ENCODE assay signal across 1 cellular context in genomic region chr11:119363874-119364590, GRCh38.
TF ChIP-seq lines count a peak whose summit lies in the region.

No MANE protein-coding gene starts in this region.

TF ChIP-seq in K562, 482 proteins besides CTCF, POLR2A, EP300 and RAD21 (continues in another document):
- TF ChIP-seq ZNF212 (CRISPR knock-in tag; IDR thresholded peaks at IDR 0.05) (no peak), RBBP5 (IDR thresholded peaks at IDR 0.05; ENCODE audit: borderline replicate concordance, insufficient read depth, low read length, poor library complexity, severe bottlenecking) (peak; percentile 71), ZBED1 (IDR thresholded peaks at IDR 0.05) (no peak), L3MBTL2 (IDR thresholded peaks at IDR 0.05) (peak; percentile 91), CCNT2 (IDR thresholded peaks at IDR 0.05; ENCODE audit: borderline replicate concordance, extremely low read depth, insufficient read length, low read depth, low read length) (peak; percentile 50), YY1 (IDR thresholded peaks at IDR 0.05; ENCODE audit: borderline replicate concordance in 1 of 3, control insufficient read depth in 1 of 3, extremely low read depth in 1 of 3, insufficient read depth in 3 of 3, insufficient read length in 1 of 3, insufficient replicate concordance in 2 of 3, low read depth in 1 of 3, low read length in 2 of 3) (peak in 1 of 3 experiments; percentile 18), CHD2 (IDR thresholded peaks at IDR 0.05; ENCODE audit: low read depth, low read length) (peak; percentile 30; the same call in 1 of the 2 replicates), POLR2G (IDR thresholded peaks at IDR 0.05; ENCODE audit: low read depth, low read length) (peak; percentile 77), ZNF592 (IDR thresholded peaks at IDR 0.05) (peak; percentile 68; the same call in 1 of the 2 replicates), CBX8 (IDR thresholded peaks at IDR 0.05; ENCODE audit: borderline replicate concordance, extremely low read depth, low read depth, low read length, poor library complexity, severe bottlenecking) (no peak), NR1H2 (CRISPR knock-in tag; IDR thresholded peaks at IDR 0.05) (no peak), MAX (CRISPR knock-in tag; IDR thresholded peaks at IDR 0.05) (peak; percentile 20; the same call in 1 of the 2 replicates), GATAD2B (IDR thresholded peaks at IDR 0.05; ENCODE audit: borderline replicate concordance) (peak; percentile 59), MGA (IDR thresholded peaks at IDR 0.05) (0 out of 2 replicates have a peak, but pooled peaks have one; percentile 42), SP1 (CRISPR knock-in tag; IDR thresholded peaks at IDR 0.05) (0 out of 2 replicates have a peak, but pooled peaks have one; percentile 30), HDAC3 (IDR thresholded peaks at IDR 0.05; ENCODE audit: borderline replicate concordance, partially characterized antibody) (no peak), BRCA1 (IDR thresholded peaks at IDR 0.05) (no peak), BRCA1 (CRISPR knock-in tag; IDR thresholded peaks at IDR 0.05) (no peak), THAP12 (CRISPR knock-in tag; IDR thresholded peaks at IDR 0.05) (peak; percentile 68), SMAD4 (CRISPR knock-in tag; conservative IDR thresholded peaks at IDR 0.05) (0 out of 2 replicates have a peak, but pooled peaks have one; percentile 19), RBFOX2 (IDR thresholded peaks at IDR 0.05; ENCODE audit: low read depth, low read length) (0 out of 2 replicates have a peak, but pooled peaks have one; percentile 36), CXXC5 (CRISPR knock-in tag; IDR thresholded peaks at IDR 0.05) (peak; percentile 70), MAZ (CRISPR knock-in tag; conservative IDR thresholded peaks at IDR 0.05 in 1 of 2, IDR thresholded peaks at IDR 0.05 in 1 of 2) (peak in 1 of 2 experiments; percentile 39; a peak in 1 of 4 replicates), PRMT5 (CRISPR knock-in tag; IDR thresholded peaks at IDR 0.05) (no peak)
- TF ChIP-seq, protein P1, sequence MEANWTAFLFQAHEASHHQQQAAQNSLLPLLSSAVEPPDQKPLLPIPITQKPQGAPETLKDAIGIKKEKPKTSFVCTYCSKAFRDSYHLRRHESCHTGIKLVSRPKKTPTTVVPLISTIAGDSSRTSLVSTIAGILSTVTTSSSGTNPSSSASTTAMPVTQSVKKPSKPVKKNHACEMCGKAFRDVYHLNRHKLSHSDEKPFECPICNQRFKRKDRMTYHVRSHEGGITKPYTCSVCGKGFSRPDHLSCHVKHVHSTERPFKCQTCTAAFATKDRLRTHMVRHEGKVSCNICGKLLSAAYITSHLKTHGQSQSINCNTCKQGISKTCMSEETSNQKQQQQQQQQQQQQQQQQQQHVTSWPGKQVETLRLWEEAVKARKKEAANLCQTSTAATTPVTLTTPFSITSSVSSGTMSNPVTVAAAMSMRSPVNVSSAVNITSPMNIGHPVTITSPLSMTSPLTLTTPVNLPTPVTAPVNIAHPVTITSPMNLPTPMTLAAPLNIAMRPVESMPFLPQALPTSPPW (CRISPR knock-in tag; IDR thresholded peaks at IDR 0.05) = peak; percentile 69
- TF ChIP-seq, protein P2, sequence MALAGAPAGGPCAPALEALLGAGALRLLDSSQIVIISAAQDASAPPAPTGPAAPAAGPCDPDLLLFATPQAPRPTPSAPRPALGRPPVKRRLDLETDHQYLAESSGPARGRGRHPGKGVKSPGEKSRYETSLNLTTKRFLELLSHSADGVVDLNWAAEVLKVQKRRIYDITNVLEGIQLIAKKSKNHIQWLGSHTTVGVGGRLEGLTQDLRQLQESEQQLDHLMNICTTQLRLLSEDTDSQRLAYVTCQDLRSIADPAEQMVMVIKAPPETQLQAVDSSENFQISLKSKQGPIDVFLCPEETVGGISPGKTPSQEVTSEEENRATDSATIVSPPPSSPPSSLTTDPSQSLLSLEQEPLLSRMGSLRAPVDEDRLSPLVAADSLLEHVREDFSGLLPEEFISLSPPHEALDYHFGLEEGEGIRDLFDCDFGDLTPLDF (CRISPR knock-in tag; IDR thresholded peaks at IDR 0.05) = peak; percentile 18; the same call in 1 of the 2 replicates
- TF ChIP-seq, protein P3, sequence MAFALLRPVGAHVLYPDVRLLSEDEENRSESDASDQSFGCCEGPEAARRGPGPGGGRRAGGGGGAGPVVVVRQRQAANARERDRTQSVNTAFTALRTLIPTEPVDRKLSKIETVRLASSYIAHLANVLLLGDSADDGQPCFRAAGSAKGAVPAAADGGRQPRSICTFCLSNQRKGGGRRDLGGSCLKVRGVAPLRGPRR (CRISPR knock-in tag; IDR thresholded peaks at IDR 0.05) = no peak
- TF ChIP-seq, protein P4, sequence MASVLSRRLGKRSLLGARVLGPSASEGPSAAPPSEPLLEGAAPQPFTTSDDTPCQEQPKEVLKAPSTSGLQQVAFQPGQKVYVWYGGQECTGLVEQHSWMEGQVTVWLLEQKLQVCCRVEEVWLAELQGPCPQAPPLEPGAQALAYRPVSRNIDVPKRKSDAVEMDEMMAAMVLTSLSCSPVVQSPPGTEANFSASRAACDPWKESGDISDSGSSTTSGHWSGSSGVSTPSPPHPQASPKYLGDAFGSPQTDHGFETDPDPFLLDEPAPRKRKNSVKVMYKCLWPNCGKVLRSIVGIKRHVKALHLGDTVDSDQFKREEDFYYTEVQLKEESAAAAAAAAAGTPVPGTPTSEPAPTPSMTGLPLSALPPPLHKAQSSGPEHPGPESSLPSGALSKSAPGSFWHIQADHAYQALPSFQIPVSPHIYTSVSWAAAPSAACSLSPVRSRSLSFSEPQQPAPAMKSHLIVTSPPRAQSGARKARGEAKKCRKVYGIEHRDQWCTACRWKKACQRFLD (CRISPR knock-in tag; IDR thresholded peaks at IDR 0.05) = 0 out of 2 replicates have a peak, but pooled peaks have one; percentile 26
- TF ChIP-seq, protein P5, sequence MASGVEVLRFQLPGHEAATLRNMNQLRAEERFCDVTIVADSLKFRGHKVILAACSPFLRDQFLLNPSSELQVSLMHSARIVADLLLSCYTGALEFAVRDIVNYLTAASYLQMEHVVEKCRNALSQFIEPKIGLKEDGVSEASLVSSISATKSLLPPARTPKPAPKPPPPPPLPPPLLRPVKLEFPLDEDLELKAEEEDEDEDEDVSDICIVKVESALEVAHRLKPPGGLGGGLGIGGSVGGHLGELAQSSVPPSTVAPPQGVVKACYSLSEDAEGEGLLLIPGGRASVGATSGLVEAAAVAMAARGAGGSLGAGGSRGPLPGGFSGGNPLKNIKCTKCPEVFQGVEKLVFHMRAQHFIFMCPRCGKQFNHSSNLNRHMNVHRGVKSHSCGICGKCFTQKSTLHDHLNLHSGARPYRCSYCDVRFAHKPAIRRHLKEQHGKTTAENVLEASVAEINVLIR (CRISPR knock-in tag; IDR thresholded peaks at IDR 0.05) = 0 out of 2 replicates have a peak, but pooled peaks have one; percentile 5
